ENCODE assay signal across 8 cellular contexts in genomic region chr4:10106421-10107039, GRCh38. TPM values are rescaled to one million over a fixed set of nuclear protein-coding genes. Genes with fewer than 3 reads are reported as not detected.
A peak's percentile ranks its signal among the peaks of the same experiment; 100 is the strongest.
DNase-seq lines count a peak whose midpoint lies in the region; ATAC-seq and TF ChIP-seq lines count a peak whose summit lies in the region.

No MANE protein-coding gene starts in this region.

- peak overlapping the region; percentile 4 for H3K9ac ChIP-seq in fibroblast of lung (ENCODE audit: insufficient read depth, low read length)

- H3K27me3 ChIP-seq in fibroblast of lung (ENCODE audit: control insufficient read depth, insufficient read depth, low read length) (no peaks in the 10 kb centered on the region), osteoblast (ENCODE audit: insufficient read depth, low read length) (no peaks in the 10 kb centered on the region), thoracic aorta (replicated peaks; ENCODE audit: insufficient read depth) (no peaks in the 10 kb centered on the region)

- H2AFZ ChIP-seq in fibroblast of lung (ENCODE audit: low read length) (no peak overlapping the region), osteoblast (ENCODE audit: low read length) (no peak overlapping the region)

- H3K4me1 ChIP-seq in fibroblast of lung (ENCODE audit: control insufficient read depth, extremely low read depth, insufficient read depth, low read length) (peaks cover 48% of the 10 kb centered on the region), osteoblast (ENCODE audit: insufficient read depth, low read length) (peaks cover 79% of the 10 kb centered on the region), thoracic aorta (ENCODE audit: control insufficient read depth in 1 of 2, low read depth in 2 of 2) (peaks cover 83 to 98% of the 10 kb centered on the region in 2 donors)

- no peaks in the 10 kb centered on the region for H3K9me3 ChIP-seq in fibroblast of lung (ENCODE audit: control insufficient read depth, insufficient read depth, low read depth, low read length)
- H3K9me3 ChIP-seq in osteoblast (ENCODE audit: low read depth, low read length): no peaks in the 10 kb centered on the region
- no peaks in the 10 kb centered on the region for H3K9me3 ChIP-seq in thoracic aorta

- peak; percentile 77 for ATAC-seq in thoracic aorta (ENCODE audit: insufficient number of reproducible peaks, low FRiP score, low read depth)
- no peak for ATAC-seq in HG03520 (IDR thresholded peaks at IDR 0.05; ENCODE audit: unreplicated experiment)

- peak overlapping the region; percentile 54 for H3K4me2 ChIP-seq in fibroblast of lung (ENCODE audit: extremely low read depth, insufficient read depth, low read length)
- H3K4me2 ChIP-seq in osteoblast (ENCODE audit: insufficient read depth, low read length): peak overlapping the region; percentile 74

- peak overlapping the region; percentile 88 for H3K27ac ChIP-seq in fibroblast of lung (ENCODE audit: insufficient read depth, low read length)
- peak overlapping the region; percentile 82 for H3K27ac ChIP-seq in osteoblast (ENCODE audit: low read depth, low read length)
- H3K27ac ChIP-seq in thoracic aorta: peak overlapping the region; percentile 89 to 90

- DNase-seq in Daoy (ENCODE audit: low read depth) (peak; percentile 96), NCI-H460 (ENCODE audit: extremely low read depth, low read depth) (peak; percentile 60), fibroblast of lung (ENCODE audit: low read depth in 2 of 2) (peak; percentile 98), osteoblast (ENCODE audit: insufficient read length, low spot score, missing footprints) (peak; percentile 100), thoracic aorta (ENCODE audit: low spot score) (peak; percentile 90), GM19240 (ENCODE audit: insufficient read length, low spot score) (no peak)
- DNase-seq in activated T-cell treated with anti-CD3 and anti-CD28 coated beads, Interleukin-2, amount 50 U/mL, for 48 hours: peak; percentile 78 to 82

- H4K20me1 ChIP-seq in fibroblast of lung (ENCODE audit: control insufficient read depth, extremely low read depth, insufficient read depth, low read length) (no peaks in the 10 kb centered on the region), osteoblast (ENCODE audit: insufficient read depth, low read length) (peaks cover 79% of the 10 kb centered on the region)

- H3K4me3 ChIP-seq in fibroblast of lung (replicated peaks in 1 of 4; ENCODE audit: control extremely low read depth in 1 of 4, insufficient read depth in 1 of 4, low read depth in 3 of 4, low read length in 4 of 4): peak overlapping the region in 2 of 4 experiments; percentile 13 to 44
- peak overlapping the region; percentile 55 for H3K4me3 ChIP-seq in osteoblast (ENCODE audit: insufficient read depth, low read length)
- H3K4me3 ChIP-seq in thoracic aorta: peak overlapping the region; percentile 67

- H3K36me3 ChIP-seq in fibroblast of lung (ENCODE audit: control insufficient read depth, insufficient read depth, low read length): peaks cover 37% of the 10 kb centered on the region
- peaks cover 70% of the 10 kb centered on the region for H3K36me3 ChIP-seq in osteoblast (ENCODE audit: insufficient read depth, low read length)
- H3K36me3 ChIP-seq in thoracic aorta: peaks cover 6% of the 10 kb centered on the region

- TF ChIP-seq CTCF in fibroblast of lung (conservative IDR thresholded peaks at IDR 0.05 in 1 of 2, IDR thresholded peaks at IDR 0.05 in 1 of 2; ENCODE audit: low read depth in 1 of 2, low read length in 2 of 2) (no peak), osteoblast (IDR thresholded peaks at IDR 0.05; ENCODE audit: extremely low read depth, low read depth, low read length) (no peak), thoracic aorta (IDR thresholded peaks at IDR 0.05) (no peak)

- H3K79me2 ChIP-seq in fibroblast of lung (ENCODE audit: control insufficient read depth, insufficient read depth, low read length) (peaks cover 95% of the 10 kb centered on the region), osteoblast (ENCODE audit: insufficient read depth, low read length) (peaks cover 96% of the 10 kb centered on the region)

RNA-seq across cellular contexts. Expression of gene WDR1, which starts 10.1 kb away (rescaled TPM):
- 394 and 409 TPM in 2 replicates for total RNA-seq in Daoy (2014; rRNA removed; shearing (Covaris generic))
- 95.8 and 105 TPM in 2 replicates for total RNA-seq in NCI-H460 (2014; rRNA removed; shearing (Covaris generic))
- 87.0 and 113 TPM in 2 replicates for polyA plus RNA-seq in NCI-H460 (2014; cell fraction: nucleus; rRNA removed)
- 265 and 331 TPM in 2 replicates for total RNA-seq in fibroblast of lung
- 720 and 751 TPM in 2 replicates for polyA plus RNA-seq in fibroblast of lung
- 657 and 688 TPM in 2 replicates for polyA plus RNA-seq in fibroblast of lung (2012)
- 995 and 1,193 TPM in 2 replicates for polyA minus RNA-seq in fibroblast of lung (ENCODE audit: low replicate concordance)
- 265 and 314 TPM in 2 replicates for total RNA-seq in osteoblast
- 100 to 1,000 TPM; 263 to 408 TPM for total RNA-seq in thoracic aorta
